Comparison of ENCODE assay signal across 8 cellular contexts in the genomic region with DNA sequence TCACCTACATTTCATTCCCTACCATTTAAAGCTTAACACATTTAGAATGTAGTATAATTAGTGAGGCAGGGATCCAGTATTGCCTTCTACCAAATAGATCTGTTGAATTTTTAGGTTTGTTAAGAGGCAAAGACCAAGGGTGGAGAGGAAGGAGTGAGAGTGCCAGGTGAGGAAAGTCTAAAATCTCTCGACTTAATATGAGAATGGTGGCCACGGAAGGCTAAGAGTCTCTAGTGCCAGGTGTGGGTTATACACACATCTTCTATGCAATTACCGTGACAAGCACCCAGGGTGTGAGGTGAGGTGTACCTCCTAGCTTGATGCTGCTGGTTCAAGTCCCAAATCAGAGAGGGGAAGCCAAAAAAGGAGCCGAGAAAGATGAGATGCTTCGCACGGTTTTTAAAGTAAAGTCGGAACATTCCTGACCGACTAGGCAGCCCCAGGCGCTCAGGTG. TPM values are rescaled to one million over a fixed set of nuclear protein-coding genes. Genes with fewer than 3 reads are reported as not detected.
DNase-seq lines count a peak whose midpoint lies in the region; ATAC-seq and TF ChIP-seq lines count a peak whose summit lies in the region.

No MANE protein-coding gene starts in this region.

- H3K27ac ChIP-seq in mammary epithelial cell (ENCODE audit: insufficient read depth, low read depth, low read length): peak overlapping the region; percentile 70

- 3% methylated on average over 9 of the region's 9 CpGs for WGBS in mammary epithelial cell (ENCODE audit: low coverage, missing lambda C conversion rate)

- DNase-seq in mammary epithelial cell (no peak), amygdala (lab: John Stamatoyannopoulos, UW) (no peak), T1000 (lab: John Stamatoyannopoulos, UW) (no peak)

- H3K4me1 ChIP-seq in Loucy (ENCODE audit: insufficient read depth, low read length, poor library complexity, severe bottlenecking): no peaks in the 10 kb centered on the region
- H3K4me1 ChIP-seq in mammary epithelial cell (ENCODE audit: insufficient read depth, low read length): peaks cover 20% of the 10 kb centered on the region
- no peaks in the 10 kb centered on the region for H3K4me1 ChIP-seq in mucosa of stomach (ENCODE audit: control insufficient read depth, insufficient read depth, low read length)

- dilution Hi-C loops in mammary epithelial cell (cut with HindIII; ENCODE audit: low sequenced_read_pairs): no loop called here

- H3K79me2 ChIP-seq in Loucy (ENCODE audit: insufficient read depth, low read length): no peaks in the 10 kb centered on the region
- no peaks in the 10 kb centered on the region for H3K79me2 ChIP-seq in mammary epithelial cell (ENCODE audit: insufficient read depth, low read length)

- no peak overlapping the region for H3K9ac ChIP-seq in Loucy (ENCODE audit: low read depth, low read length, poor library complexity, severe bottlenecking)
- peak overlapping the region; percentile 79 for H3K9ac ChIP-seq in mammary epithelial cell (ENCODE audit: insufficient read depth, low read length)
- no peak overlapping the region for H3K9ac ChIP-seq in mucosa of stomach (ENCODE audit: low read length)

- BruUV-seq in mammary epithelial cell (replicated peaks; lab: Mats Ljungman, UMichigan): no TSS peak

- intact Hi-C loops in mammary epithelial cell (cut with micrococcal nuclease): no loop called here

- H3K4me3 ChIP-seq in GM12875 (ENCODE audit: low read depth, low read length) (peak overlapping the region; percentile 54), Loucy (ENCODE audit: low read length, poor library complexity, severe bottlenecking) (peak overlapping the region; percentile 77), mammary epithelial cell (replicated peaks in 1 of 3; ENCODE audit: insufficient read depth in 1 of 3, low read depth in 2 of 3, low read length in 3 of 3) (peak overlapping the region; percentile 59 to 70 (median 62)), mucosa of stomach (ENCODE audit: low read length) (peak overlapping the region; percentile 9)

- TF ChIP-seq CTCF in GM12875 (IDR thresholded peaks at IDR 0.05; ENCODE audit: borderline replicate concordance, insufficient read depth, low read depth, low read length): no peak
- no peak for TF ChIP-seq CTCF in Loucy (conservative IDR thresholded peaks at IDR 0.05; ENCODE audit: low read length)
- no peak for TF ChIP-seq CTCF in mammary epithelial cell (conservative IDR thresholded peaks at IDR 0.05 in 1 of 2, IDR thresholded peaks at IDR 0.05 in 1 of 2; ENCODE audit: extremely low read depth in 1 of 2, insufficient read depth in 1 of 2, low read depth in 1 of 2, low read length in 2 of 2)

- H2AFZ ChIP-seq in Loucy (ENCODE audit: low read length) (peak overlapping the region; percentile 47; the same call in 1 of the 2 replicates), mammary epithelial cell (ENCODE audit: low read depth, low read length) (peak overlapping the region; percentile 99)

- CTCF ChIA-PET in mammary epithelial cell (lab: Charles Lee; ENCODE audit: low non-redundant PET): interaction anchor here (0.5 to 0.6 kb wide), 2 partner anchors 48 to 517 kb away, joined by 6 to 11 read pairs; no protein-coding TSS in a partner anchor

- H4K20me1 ChIP-seq in Loucy (ENCODE audit: insufficient read depth, low read length, poor library complexity, severe bottlenecking): peaks cover 3% of the 10 kb centered on the region
- no peaks in the 10 kb centered on the region for H4K20me1 ChIP-seq in mammary epithelial cell (ENCODE audit: insufficient read depth, low read length)

- H3K4me2 ChIP-seq in Loucy (ENCODE audit: low read depth, low read length, poor library complexity, severe bottlenecking) (peak overlapping the region; percentile 72), mammary epithelial cell (ENCODE audit: insufficient read depth, low read depth, low read length) (peak overlapping the region; percentile 90)

- H3K36me3 ChIP-seq in Loucy (ENCODE audit: insufficient read depth, low read length) (no peaks in the 10 kb centered on the region), mammary epithelial cell (ENCODE audit: insufficient read depth, low read length) (no peaks in the 10 kb centered on the region), mucosa of stomach (ENCODE audit: control insufficient read depth, insufficient read depth, low read length) (no peaks in the 10 kb centered on the region)

- peak; percentile 2 for ATAC-seq in GM21619 (IDR thresholded peaks at IDR 0.05; ENCODE audit: unreplicated experiment)
- ATAC-seq in HG03108 (IDR thresholded peaks at IDR 0.05; ENCODE audit: unreplicated experiment): no peak

- in situ Hi-C loops in mammary epithelial cell (cut with MboI; ENCODE audit: low sequenced_read_pairs in 2 of 2): no loop called here

- H3K9me3 ChIP-seq in Loucy (ENCODE audit: insufficient read depth, low read depth, low read length) (no peaks in the 10 kb centered on the region), mammary epithelial cell (replicated peaks; ENCODE audit: insufficient read depth, low read length) (no peaks in the 10 kb centered on the region), mucosa of stomach (ENCODE audit: control insufficient read depth, low read length) (no peaks in the 10 kb centered on the region)

- no peaks in the 10 kb centered on the region for H3K27me3 ChIP-seq in Loucy (ENCODE audit: insufficient read depth, low read length, poor library complexity, severe bottlenecking)
- H3K27me3 ChIP-seq in mammary epithelial cell (ENCODE audit: insufficient read depth, low read length): no peaks in the 10 kb centered on the region
- H3K27me3 ChIP-seq in mucosa of stomach (ENCODE audit: control insufficient read depth, insufficient read depth, low read length): peaks cover 10% of the 10 kb centered on the region

- H3K9me2 ChIP-seq in Loucy (replicated peaks; ENCODE audit: low read depth, low read length): no peaks in the 10 kb centered on the region

- H3F3A ChIP-seq in Loucy (ENCODE audit: low read depth): no peaks in the 10 kb centered on the region

RNA-seq across cellular contexts. Expression of gene IQUB, which starts 0.4 kb away (rescaled TPM):
- 1 to 10 TPM in 1 of 2 donors, under 1 TPM in 1; 0.26 to 1.5 TPM for total RNA-seq in mammary epithelial cell
- polyA plus RNA-seq in mammary epithelial cell: 0.03 TPM
- not detected for polyA minus RNA-seq in mammary epithelial cell

RNA-seq across cellular contexts. Expression of gene NDUFA5, which starts 23.7 kb away (rescaled TPM):
- total RNA-seq in mammary epithelial cell: 10 to 100 TPM; 29.5 to 57.4 TPM
- polyA plus RNA-seq in mammary epithelial cell: 9.7 TPM
- 16.4 TPM for polyA minus RNA-seq in mammary epithelial cell

Comparison
In these comparisons a context has a peak if more than half of its experiments do, and no peak if none do; other contexts are left out.
1. H3K4me3 ChIP-seq: peak in every context shown above with its lines; median percentile 77 in Loucy; 62 in mammary epithelial cell; 54 in GM12875; 9 in mucosa of stomach.